ENCODE assay signal across 8 cellular contexts in genomic region chr19:53554804-53555203, GRCh38.
A peak's percentile ranks its signal among the peaks of the same experiment; 100 is the strongest.
DNase-seq lines count a peak whose midpoint lies in the region; ATAC-seq and TF ChIP-seq lines count a peak whose summit lies in the region.

No MANE protein-coding gene starts in this region.

- no peaks in the 10 kb centered on the region for H3K9me3 Mint-ChIP-seq in effector memory CD8-positive, alpha-beta T cell
- peaks cover 10% of the 10 kb centered on the region for H3K9me3 Mint-ChIP-seq in nephron progenitor cell

- H3K4me1 Mint-ChIP-seq in effector memory CD8-positive, alpha-beta T cell (ENCODE audit: low read depth in 2 of 2) = peaks cover 5 to 10% of the 10 kb centered on the region in 2 donors
- H3K4me1 Mint-ChIP-seq in nephron progenitor cell = no peaks in the 10 kb centered on the region

- H3K4me3 ChIP-seq in LNCaP clone FGC (ENCODE audit: low read depth, low read length) = peak overlapping the region; percentile 65

- no peak for DNase-seq in LNCaP clone FGC (ENCODE audit: low read depth)
- no peak for DNase-seq in effector memory CD8-positive, alpha-beta T cell
- DNase-seq in nephron progenitor cell = no peak
- no peak for DNase-seq in NCI-H2196 treated with DMSO at 0.1 percent for 48 hours (lab: John Stamatoyannopoulos, UW; ENCODE audit: unreplicated experiment)
- no peak for DNase-seq in NCI-H226

- peak overlapping the region; percentile 99 for H3K27ac Mint-ChIP-seq in effector memory CD8-positive, alpha-beta T cell
- H3K27ac Mint-ChIP-seq in nephron progenitor cell = peak overlapping the region; percentile 57

- H3K27me3 Mint-ChIP-seq in effector memory CD8-positive, alpha-beta T cell = no peaks in the 10 kb centered on the region
- peaks cover 7% of the 10 kb centered on the region for H3K27me3 Mint-ChIP-seq in nephron progenitor cell (ENCODE audit: low read depth, poor library complexity)

- ATAC-seq in effector memory CD8-positive, alpha-beta T cell (replicated peaks) = no peak
- no peak for ATAC-seq in GM21515 (IDR thresholded peaks at IDR 0.05; ENCODE audit: unreplicated experiment)
- no peak for ATAC-seq in HG02938 (IDR thresholded peaks at IDR 0.05; ENCODE audit: unreplicated experiment)

- peak overlapping the region; percentile 90 to 93 for H3K4me3 Mint-ChIP-seq in effector memory CD8-positive, alpha-beta T cell
- no peak overlapping the region for H3K4me3 Mint-ChIP-seq in nephron progenitor cell

- H3K27ac ChIP-seq in C4-2B = peak overlapping the region; percentile 70

- TF ChIP-seq CTCF in C4-2B (conservative IDR thresholded peaks at IDR 0.05) = no peak
- no peak for TF ChIP-seq CTCF in LNCaP clone FGC (IDR thresholded peaks at IDR 0.05; ENCODE audit: control insufficient read depth, extremely low read depth, insufficient read depth)
- TF ChIP-seq CTCF in nephron progenitor cell (IDR thresholded peaks at IDR 0.05) = no peak

- H3K36me3 Mint-ChIP-seq in effector memory CD8-positive, alpha-beta T cell (ENCODE audit: insufficient read depth) = peaks cover 68% of the 10 kb centered on the region
- peaks cover 70% of the 10 kb centered on the region for H3K36me3 Mint-ChIP-seq in nephron progenitor cell (ENCODE audit: low read depth)
